12 cellular contexts compared by ENCODE assay signal in the genomic region with DNA sequence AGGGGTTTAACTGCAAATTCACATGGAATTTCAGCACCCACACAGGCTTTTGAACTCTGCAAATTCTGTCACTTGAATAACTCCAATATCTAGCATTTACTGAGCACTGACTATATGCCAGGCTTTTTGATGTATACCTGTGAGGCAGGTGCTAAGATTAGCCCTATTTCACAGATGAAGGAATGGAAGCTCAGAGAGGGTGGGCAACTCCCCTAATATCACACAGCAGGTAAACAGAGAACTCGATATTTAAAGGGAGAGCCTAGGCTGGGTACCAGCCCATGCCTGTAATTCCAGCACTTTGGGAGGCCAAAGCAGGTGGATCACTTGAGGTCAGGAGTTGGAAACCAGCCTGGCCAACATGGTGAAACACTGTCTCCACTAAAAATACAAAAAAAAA. TPM values are rescaled to one million over a fixed set of nuclear protein-coding genes. Genes with fewer than 3 reads are reported as not detected.
"Had no signal": no experiment of that assay in that cellular context is flagged by ENCODE, and none has a peak within 500 bp of the region (broad histone marks: within the 10 kb centered on the region; RNA-seq: fewer than 3 reads in every experiment).

No MANE protein-coding gene starts in this region.

RNA-seq across cellular contexts. Expression of gene CES5A, which starts 17.5 kb away (rescaled TPM):
- total RNA-seq: stomach, subcutaneous adipose tissue, temporal lobe, thoracic aorta, thyroid gland, tibial nerve, transverse colon, upper lobe of left lung, upper lobe of right lung, urinary bladder, uterus, vagina had no signal
- polyA plus RNA-seq: stomach, urinary bladder had no signal
